27 cellular contexts compared by ENCODE assay signal in genomic region chr15:76812381-76812780, GRCh38.
"Had no signal": no experiment of that assay in that cellular context is flagged by ENCODE, and none has a peak within 500 bp of the region (broad histone marks: within the 10 kb centered on the region; RNA-seq: fewer than 3 reads in every experiment).

No MANE protein-coding gene starts in this region.

- H3K27me3 ChIP-seq: ascending aorta, brain microvascular endothelial cell, esophagus squamous epithelium had no signal

- H3K36me3 ChIP-seq: ascending aorta, brain microvascular endothelial cell, esophagus squamous epithelium had no signal

- H3K4me1 ChIP-seq: ascending aorta, esophagus squamous epithelium had no signal

- H3K27ac ChIP-seq: ascending aorta, brain microvascular endothelial cell, esophagus squamous epithelium had no signal

- H3K9me3 ChIP-seq: ascending aorta, esophagus squamous epithelium had no signal

- DNase-seq: activated CD4-positive, alpha-beta memory T cell treated with anti-CD3 and anti-CD28 coated beads, Interleukin-2, amount 10 ng/mL, durations not matched to agents 7 days and 5 days; activated CD4-positive, alpha-beta T cell treated with anti-CD3 and anti-CD28 coated beads for 36 hours; activated CD4-positive, alpha-beta T cell treated with anti-CD3 and anti-CD28 coated beads, Interleukin-2, amount 10 ng/mL, durations not matched to agents 7 days and 5 days; activated CD4-positive, alpha-beta T cell treated with anti-CD3 and anti-CD28 coated beads, Interleukin-2, amount 50 U/mL, for 4 hours; activated CD4-positive, CD25-positive, alpha-beta regulatory T cell; activated CD4-positive, CD25-positive, alpha-beta regulatory T cell treated with anti-CD3 and anti-CD28 coated beads, Interleukin-2, amount 50 U/mL, for 72 hours; activated CD8-positive, alpha-beta memory T cell treated with anti-CD3 and anti-CD28 coated beads, Interleukin-2, amount 50 U/mL, for 48 hours; activated gamma-delta T cell; activated naive CD4-positive, alpha-beta T cell; activated naive CD4-positive, alpha-beta T cell treated with anti-CD3 and anti-CD28 coated beads, Interleukin-2, amount 10 ng/mL, durations not matched to agents 7 days and 5 days; activated naive CD8-positive, alpha-beta T cell treated with anti-CD3 and anti-CD28 coated beads, Interleukin-2, amount 10 ng/mL, durations not matched to agents 7 days and 5 days; activated T-cell treated with anti-CD3 and anti-CD28 coated beads for 4 hours; activated T-cell treated with anti-CD3 and anti-CD28 coated beads, Interleukin-2, amount 50 U/mL, for 24 hours; activated T-cell treated with anti-CD3 and anti-CD28 coated beads, Interleukin-2, amount 50 U/mL, for 72 hours; brain microvascular endothelial cell; cortex of kidney; dermis blood vessel endothelial cell; effector CD4-positive, alpha-beta T cell; effector memory CD8-positive, alpha-beta T cell; erythroblast; esophagus squamous epithelium; head of caudate nucleus; T-cell; T1000 had no signal

- ATAC-seq: activated CD4-positive, alpha-beta T cell treated with anti-CD3 and anti-CD28 coated beads for 36 hours; activated naive CD4-positive, alpha-beta T cell treated with anti-CD3 and anti-CD28 coated beads, Interleukin-2, amount 50 U/mL, for 72 hours; activated T-cell treated with anti-CD3 and anti-CD28 coated beads, Interleukin-2, amount 50 U/mL, for 72 hours; effector memory CD8-positive, alpha-beta T cell; T-cell had no signal

- H3K4me3 ChIP-seq: ascending aorta, esophagus squamous epithelium had no signal

- FAIRE-seq: bronchial epithelial cell had no signal
